ENCODE assay signal across 16 cellular contexts in genomic region chr2:164747140-164747539, GRCh38.
DNase-seq lines count a peak whose midpoint lies in the region; ATAC-seq and TF ChIP-seq lines count a peak whose summit lies in the region.
"Had no signal": no experiment of that assay in that cellular context is flagged by ENCODE, and none has a peak within 500 bp of the region (broad histone marks: within the 10 kb centered on the region; RNA-seq: fewer than 3 reads in every experiment).

No MANE protein-coding gene starts in this region.

- H3K27me3 ChIP-seq in left ventricle myocardium inferior (ENCODE audit: low read depth): no peaks in the 10 kb centered on the region

- H3K27ac Mint-ChIP-seq in naive B cell: peak overlapping the region in 2 of 6 donors; percentile 36 to 80
- H3K27ac Mint-ChIP-seq in stimulated activated naive B cell treated with anti-CD40 and anti-IgM and Interleukin-4, amounts not matched to agents 10 μg/mL and 1 μg/mL and 100 μg/mL, for 72 hours: no peak overlapping the region
- H3K27ac Mint-ChIP-seq in effector memory CD8-positive, alpha-beta T cell: no peak overlapping the region
- H3K27ac Mint-ChIP-seq: CD4-positive, alpha-beta memory T cell; GM23338 had no signal

- ATAC-seq in Right ventricle myocardium superior (ENCODE audit: poor library complexity): no peak
- peak; percentile 59 to 72 for ATAC-seq in naive B cell (ENCODE audit: low read depth in 2 of 2)
- ATAC-seq in stimulated activated naive B cell treated with anti-CD40 and anti-IgM and Interleukin-4, amounts not matched to agents 10 μg/mL and 1 μg/mL and 100 μg/mL, for 72 hours (replicated peaks): peak; percentile 51 to 56
- ATAC-seq in effector memory CD8-positive, alpha-beta T cell (replicated peaks): no peak

- H3K9me3 Mint-ChIP-seq in naive B cell: no peaks in the 10 kb centered on the region
- H3K9me3 Mint-ChIP-seq in stimulated activated naive B cell treated with anti-CD40 and anti-IgM and Interleukin-4, amounts not matched to agents 10 μg/mL and 1 μg/mL and 100 μg/mL, for 72 hours: no peaks in the 10 kb centered on the region
- H3K9me3 Mint-ChIP-seq in effector memory CD8-positive, alpha-beta T cell: peaks cover 6 to 16% of the 10 kb centered on the region in 2 donors
- H3K9me3 Mint-ChIP-seq: GM23338 had no signal

- peak overlapping the region; percentile 16 for H3K27ac ChIP-seq in left ventricle myocardium inferior (replicated peaks)

- no peak for DNase-seq in left ventricle myocardium inferior
- no peak for DNase-seq in Right ventricle myocardium superior
- DNase-seq in epithelial cell of proximal tubule (ENCODE audit: low read depth): no peak
- no peak for DNase-seq in naive B cell
- DNase-seq in stimulated activated naive B cell treated with anti-CD40 and anti-IgM and Interleukin-4, amounts not matched to agents 10 μg/mL and 1 μg/mL and 100 μg/mL, for 72 hours: no peak
- no peak for DNase-seq in effector memory CD8-positive, alpha-beta T cell
- DNase-seq in stimulated activated CD4-positive, alpha-beta T cell treated with anti-CD3 and anti-CD28 coated beads, Interleukin-2, amount 100 ng/mL, for 24 hours: no peak
- DNase-seq in AML-193 (lab: John Stamatoyannopoulos, UW): no peak
- DNase-seq: 8988T; C1 segment of cervical spinal cord; CD4-positive, alpha-beta memory T cell; DMS153; DMS79 treated with DMSO at 0.1 percent for 48 hours; EL; H7 had no signal

- no peaks in the 10 kb centered on the region for H3K36me3 ChIP-seq in left ventricle myocardium inferior

- H3K9me3 ChIP-seq in left ventricle myocardium inferior (replicated peaks): no peaks in the 10 kb centered on the region

- intact Hi-C loops in left ventricle myocardium inferior (cut with micrococcal nuclease) (loop anchor here (10.0 kb wide), 1 partner anchor 88 kb away; no protein-coding TSS in a partner anchor), Right ventricle myocardium superior (cut with DNase I) (no loop called here)

- TF ChIP-seq CTCF in left ventricle myocardium inferior (IDR thresholded peaks at IDR 0.05; ENCODE audit: borderline replicate concordance) (no peak), epithelial cell of proximal tubule (conservative IDR thresholded peaks at IDR 0.05; ENCODE audit: low read depth, low read length) (no peak)

- H3K4me1 Mint-ChIP-seq in naive B cell: peaks cover 47 to 55% (median 48%) of the 10 kb centered on the region in 3 donors
- peaks cover 41 to 68% of the 10 kb centered on the region in 2 donors for H3K4me1 Mint-ChIP-seq in stimulated activated naive B cell treated with anti-CD40 and anti-IgM and Interleukin-4, amounts not matched to agents 10 μg/mL and 1 μg/mL and 100 μg/mL, for 72 hours
- no peaks in the 10 kb centered on the region for H3K4me1 Mint-ChIP-seq in effector memory CD8-positive, alpha-beta T cell (ENCODE audit: low read depth in 2 of 2)
- H3K4me1 Mint-ChIP-seq: CD4-positive, alpha-beta memory T cell had no signal

- H3K4me3 ChIP-seq in left ventricle myocardium inferior: no peak overlapping the region
- peak overlapping the region; percentile 46 for H3K4me3 ChIP-seq in epithelial cell of proximal tubule (ENCODE audit: low read depth, low read length)
- H3K4me3 ChIP-seq: GM23338 had no signal

- no peaks in the 10 kb centered on the region for H3K27me3 Mint-ChIP-seq in naive B cell
- H3K27me3 Mint-ChIP-seq in stimulated activated naive B cell treated with anti-CD40 and anti-IgM and Interleukin-4, amounts not matched to agents 10 μg/mL and 1 μg/mL and 100 μg/mL, for 72 hours: no peaks in the 10 kb centered on the region
- H3K27me3 Mint-ChIP-seq in effector memory CD8-positive, alpha-beta T cell: no peaks in the 10 kb centered on the region

- H3K36me3 Mint-ChIP-seq in naive B cell: peaks cover 9 to 12% of the 10 kb centered on the region in 2 donors
- H3K36me3 Mint-ChIP-seq in stimulated activated naive B cell treated with anti-CD40 and anti-IgM and Interleukin-4, amounts not matched to agents 10 μg/mL and 1 μg/mL and 100 μg/mL, for 72 hours: peaks cover 10 to 32% of the 10 kb centered on the region in 2 donors
- no peaks in the 10 kb centered on the region for H3K36me3 Mint-ChIP-seq in effector memory CD8-positive, alpha-beta T cell (ENCODE audit: insufficient read depth)
- H3K36me3 Mint-ChIP-seq: CD4-positive, alpha-beta memory T cell had no signal

- peaks cover 57% of the 10 kb centered on the region for H3K4me1 ChIP-seq in left ventricle myocardium inferior

- no peak overlapping the region for H3K4me3 Mint-ChIP-seq in naive B cell
- H3K4me3 Mint-ChIP-seq in stimulated activated naive B cell treated with anti-CD40 and anti-IgM and Interleukin-4, amounts not matched to agents 10 μg/mL and 1 μg/mL and 100 μg/mL, for 72 hours: peak overlapping the region; percentile 13 to 56
- no peak overlapping the region for H3K4me3 Mint-ChIP-seq in effector memory CD8-positive, alpha-beta T cell
- H3K4me3 Mint-ChIP-seq: CD4-positive, alpha-beta memory T cell; GM23338 had no signal

Comparison
In these comparisons a context has a peak if more than half of its experiments do, and no peak if none do; other contexts are left out.
1. ATAC-seq: peak in naive B cell (2 of 2) and stimulated activated naive B cell treated with anti-CD40 and anti-IgM and Interleukin-4, amounts not matched to agents 10 μg/mL and 1 μg/mL and 100 μg/mL, for 72 hours (2 of 2); none in Right ventricle myocardium superior (single experiment) and effector memory CD8-positive, alpha-beta T cell (single experiment).
2. H3K4me3 Mint-ChIP-seq: peak in stimulated activated naive B cell treated with anti-CD40 and anti-IgM and Interleukin-4, amounts not matched to agents 10 μg/mL and 1 μg/mL and 100 μg/mL, for 72 hours (2 of 2); none in naive B cell (0 of 8) and effector memory CD8-positive, alpha-beta T cell (0 of 2).